Comparison of ENCODE assay signal across 35 cellular contexts in the genomic region with DNA sequence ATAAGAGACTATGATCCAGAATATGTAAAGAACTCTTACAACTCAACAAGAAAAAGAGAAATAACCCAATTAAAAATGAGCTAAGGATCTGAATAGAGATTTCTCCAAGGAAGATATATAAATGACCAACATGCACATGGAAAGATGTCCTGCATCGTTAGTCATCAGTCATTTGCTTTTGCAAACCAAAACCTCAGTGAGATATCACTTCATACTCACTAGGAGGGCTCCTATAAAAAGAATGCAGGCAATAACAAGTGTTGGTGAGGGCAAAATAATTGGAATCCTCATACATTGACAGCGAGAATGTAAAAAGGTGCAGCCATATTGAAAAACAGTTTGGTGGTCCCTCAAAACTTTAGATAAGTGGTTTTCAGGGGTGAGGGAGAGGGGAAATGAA.
"Had no signal": no experiment of that assay in that cellular context is flagged by ENCODE, and none has a peak within 500 bp of the region (broad histone marks: within the 10 kb centered on the region; RNA-seq: fewer than 3 reads in every experiment).

No MANE protein-coding gene starts in this region.

- H3K27me3 ChIP-seq: MG63 had no signal

- H3K4me2 ChIP-seq: KMS-11 had no signal

- H3K36me3 ChIP-seq: MG63 had no signal

- H3K9ac ChIP-seq: KMS-11 had no signal

- DNase-seq: Karpas-422, Kasumi-1, KBM-7, KG1, MG63, MM.1S, MV-4-11, NCI-H1048, NCI-H1092, NCI-H1092 treated with DMSO at 0.1 percent for 48 hours, NCI-H1105, NCI-H1105 treated with DMSO at 0.1 percent for 48 hours, NCI-H1417, NCI-H1417 treated with DMSO at 0.1 percent for 48 hours, NCI-H1436, NCI-H1436 treated with DMSO at 0.1 percent for 48 hours, NCI-H146, NCI-H1694, NCI-H1694 treated with DMSO at 0.1 percent for 48 hours, NCI-H187, NCI-H187 treated with DMSO at 0.1 percent for 48 hours, NCI-H1930, NCI-H2029, NCI-H2029 treated with DMSO at 0.1 percent for 48 hours, NCI-H2081, NCI-H2081 treated with DMSO at 0.1 percent for 48 hours, NCI-H2107, NCI-H2171, NCI-H2171 treated with DMSO at 0.1 percent for 48 hours, NCI-H2227 treated with DMSO at 0.1 percent for 48 hours, NCI-H226, NCI-H345, NCI-H446, NCI-H446 treated with DMSO at 0.1 percent for 48 hours had no signal

- H3K27ac ChIP-seq: KMS-11 had no signal

- H3K4me3 ChIP-seq: MG63 had no signal

- H3K9me3 ChIP-seq: MG63 had no signal
